In genomic region chr10:101208543-101208942, GRCh38 we compare ENCODE assay signal across 9 cellular contexts. TPM values are rescaled to one million over a fixed set of nuclear protein-coding genes. Genes with fewer than 3 reads are reported as not detected.
"Had no signal": no experiment of that assay in that cellular context is flagged by ENCODE, and none has a peak within 500 bp of the region (broad histone marks: within the 10 kb centered on the region; RNA-seq: fewer than 3 reads in every experiment).

No MANE protein-coding gene starts in this region.

- H3K9ac ChIP-seq: KMS-11 had no signal

- ATAC-seq: HepG2 had no signal

- H3K27ac ChIP-seq: HL-60, KMS-11 had no signal

- DNase-seq: IMR-90, KBM-7, KG1 had no signal

- H3K4me2 ChIP-seq: KMS-11 had no signal

- FAIRE-seq: HepG2 had no signal

RNA-seq across cellular contexts. Expression of gene LBX1, which starts 20.7 kb away (rescaled TPM):
- total RNA-seq: HepG2, HT-29, HT1080, IMR-90 had no signal
- polyA plus RNA-seq: HepG2, IgD-negative memory B cell, IMR-90 had no signal
